8 cellular contexts compared by ENCODE assay signal in the genomic region with DNA sequence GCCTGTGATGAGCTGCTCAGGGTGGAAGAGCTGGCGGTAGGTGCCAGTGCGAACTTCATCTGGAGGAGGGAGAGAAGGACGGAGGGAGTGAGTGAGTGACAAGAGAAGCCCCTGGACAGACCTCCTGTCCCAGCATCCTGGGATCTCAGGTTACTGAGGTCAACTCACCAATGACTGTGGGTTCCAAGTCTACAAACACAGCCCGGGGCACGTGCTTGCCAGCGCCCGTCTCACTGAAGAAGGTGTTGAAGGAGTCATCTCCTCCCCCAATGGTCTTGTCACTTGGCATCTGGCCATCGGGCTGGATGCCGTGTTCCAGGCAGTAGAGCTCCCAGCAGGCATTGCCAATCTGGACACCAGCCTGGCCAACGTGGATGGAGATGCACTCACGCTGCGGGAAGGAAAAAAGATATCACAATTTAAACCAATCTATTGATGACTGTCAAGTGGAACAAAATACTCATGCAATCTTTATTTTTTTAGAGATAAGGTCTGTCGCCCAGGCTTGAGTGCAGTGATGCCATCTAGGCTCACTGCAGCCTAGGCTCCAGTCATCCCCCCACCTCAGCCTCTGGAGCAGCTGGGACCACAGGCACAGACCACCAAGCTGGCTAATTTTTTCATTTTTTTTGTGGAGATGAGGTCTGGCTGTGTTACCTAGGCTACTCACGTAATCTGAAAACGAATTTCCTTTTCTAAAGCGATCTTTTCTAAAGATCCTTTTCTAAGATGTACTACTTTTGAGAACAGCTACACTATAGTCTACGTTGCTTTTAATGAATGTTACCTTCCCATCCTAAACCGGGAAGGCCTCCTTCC. TPM values are rescaled to one million over a fixed set of nuclear protein-coding genes. Genes with fewer than 3 reads are reported as not detected.
A peak's percentile ranks its signal among the peaks of the same experiment; 100 is the strongest.
DNase-seq lines count a peak whose midpoint lies in the region; ATAC-seq and TF ChIP-seq lines count a peak whose summit lies in the region.

No MANE protein-coding gene starts in this region.

- no peaks in the 10 kb centered on the region for H3K27me3 ChIP-seq in aorta (ENCODE audit: control insufficient read depth in 1 of 2, insufficient read depth in 2 of 2, low read length in 1 of 2)

- peak; percentile 24 to 26 for DNase-seq in stimulated activated CD4-positive, alpha-beta T cell treated with anti-CD3 and anti-CD28 coated beads, Interleukin-2, amount 100 ng/mL, for 24 hours
- no peak for DNase-seq in stimulated activated CD4-positive, alpha-beta T cell treated with anti-CD3 and anti-CD28 coated beads, Interleukin-2, amount 100 ng/mL, for 48 hours
- DNase-seq in cardiac fibroblast (ENCODE audit: low read depth in 2 of 2), result no peak
- DNase-seq in aorta, result no peak
- no peak for DNase-seq in NCI-H1694 treated with DMSO at 0.1 percent for 48 hours (lab: John Stamatoyannopoulos, UW)
- DNase-seq in NCI-H2196 (lab: John Stamatoyannopoulos, UW; ENCODE audit: unreplicated experiment), result no peak

- H3K27ac ChIP-seq in mesodermal cell (ENCODE audit: low read depth, low read length, severe bottlenecking), result peak overlapping the region; percentile 97
- H3K27ac ChIP-seq in aorta (ENCODE audit: low read depth in 1 of 2, low read length in 2 of 2), result peak overlapping the region in 1 of 2 donors; percentile 46

- 64 to 69% methylated on average over 8 to 9 of the region's 18 CpGs for WGBS in mesodermal cell (ENCODE audit: insufficient coverage in 2 of 2), 2 experiments
- 34 to 35% methylated on average over 18 of the region's 18 CpGs for WGBS in aorta, 2 donors

- no peaks in the 10 kb centered on the region for H3K9me3 ChIP-seq in mesodermal cell (ENCODE audit: control insufficient read depth, low read length)
- H3K9me3 ChIP-seq in aorta (ENCODE audit: control insufficient read depth, low read length), result no peaks in the 10 kb centered on the region

- H3K4me3 ChIP-seq in cardiac fibroblast (replicated peaks in 1 of 2; ENCODE audit: low read depth in 2 of 2, low read length in 2 of 2) (peak overlapping the region; percentile 95 to 100), mesodermal cell (ENCODE audit: extremely low read depth, insufficient read depth, low read length, poor library complexity, severe bottlenecking) (peak overlapping the region; percentile 73), aorta (ENCODE audit: low read length in 2 of 2) (peak overlapping the region; percentile 69 to 98)

- ATAC-seq in aorta (ENCODE audit: low FRiP score) (no peak), GM19397 (IDR thresholded peaks at IDR 0.05; ENCODE audit: unreplicated experiment) (no peak)

- H3K4me1 ChIP-seq in mesodermal cell (ENCODE audit: control insufficient read depth, insufficient read depth, low read length, poor library complexity, severe bottlenecking) (no peaks in the 10 kb centered on the region), aorta (ENCODE audit: control insufficient read depth in 1 of 2, insufficient read depth in 2 of 2, low read length in 2 of 2) (no peaks in the 10 kb centered on the region)

- no peak for TF ChIP-seq CTCF in cardiac fibroblast (IDR thresholded peaks at IDR 0.05; ENCODE audit: low read depth, low read length)

- intact Hi-C loops in aorta (cut with DNase I), result loop anchor here (2.0 to 10.0 kb wide), 5 partner anchors 19 to 135 kb away; a partner anchor contains a TSS

- H3K36me3 ChIP-seq in mesodermal cell (ENCODE audit: control insufficient read depth, insufficient read depth, low read length), result peaks cover 34% of the 10 kb centered on the region
- H3K36me3 ChIP-seq in aorta (ENCODE audit: control insufficient read depth in 1 of 2, insufficient read depth in 2 of 2, low read length in 1 of 2), result peaks cover 0 to 4% of the 10 kb centered on the region in 2 donors

RNA-seq across cellular contexts. Expression of a gene that starts 1.7 kb away (rescaled TPM):
- polyA plus RNA-seq in mesodermal cell (2013, experiment 1 of 2), result 2,326 TPM
- 2,085 TPM for polyA plus RNA-seq in mesodermal cell (2013, experiment 2 of 2)
- total RNA-seq in aorta, result 100 to 1,000 TPM; 403 to 813 TPM
- polyA plus RNA-seq in aorta, result 100 to 1,000 TPM; 619 to 672 TPM

RNA-seq across cellular contexts. Expression of a gene that starts 18.9 kb away (rescaled TPM):
- 84.0 TPM for polyA plus RNA-seq in mesodermal cell (2013, experiment 1 of 2)
- polyA plus RNA-seq in mesodermal cell (2013, experiment 2 of 2), result 67.7 TPM
- 100 to 1,000 TPM in 1 of 2 donors, 10 to 100 TPM in 1; 69.2 to 104 TPM for total RNA-seq in aorta
- 100 to 1,000 TPM in 1 of 2 donors, 1 to 10 TPM in 1; 5.6 to 160 TPM for polyA plus RNA-seq in aorta

RNA-seq across cellular contexts. Expression of a gene that starts 34.9 kb away (rescaled TPM):
- polyA plus RNA-seq in mesodermal cell (2013, experiment 1 of 2), result 0.11 TPM
- 0.25 TPM for polyA plus RNA-seq in mesodermal cell (2013, experiment 2 of 2)
- total RNA-seq in aorta, result 1 to 10 TPM; 1.3 to 3.6 TPM
- polyA plus RNA-seq in aorta, result under 1 TPM in 1 of 2 donors, not detected in 1; 0.33 TPM

RNA-seq across cellular contexts. Expression of a gene that starts 59.3 kb away (rescaled TPM):
- 1,545 TPM for polyA plus RNA-seq in mesodermal cell (2013, experiment 1 of 2)
- 1,260 TPM for polyA plus RNA-seq in mesodermal cell (2013, experiment 2 of 2)
- 100 to 1,000 TPM; 148 to 253 TPM for total RNA-seq in aorta
- polyA plus RNA-seq in aorta, result 100 to 1,000 TPM; 102 to 172 TPM

RNA-seq across cellular contexts. Expression of a gene that starts 59.8 kb away (rescaled TPM):
- polyA plus RNA-seq in mesodermal cell (2013, experiment 1 of 2), result 4.6 TPM
- 4.5 TPM for polyA plus RNA-seq in mesodermal cell (2013, experiment 2 of 2)
- 1 to 10 TPM in 1 of 2 donors, under 1 TPM in 1; 0.55 to 1.1 TPM for total RNA-seq in aorta
- 1 to 10 TPM; 1.3 to 2.4 TPM for polyA plus RNA-seq in aorta

Comparison
In these comparisons a context has a peak if more than half of its experiments do, and no peak if none do; other contexts are left out.
1. DNase-seq: peak in stimulated activated CD4-positive, alpha-beta T cell treated with anti-CD3 and anti-CD28 coated beads, Interleukin-2, amount 100 ng/mL, for 24 hours (2 of 2); none in stimulated activated CD4-positive, alpha-beta T cell treated with anti-CD3 and anti-CD28 coated beads, Interleukin-2, amount 100 ng/mL, for 48 hours (0 of 2), cardiac fibroblast (0 of 2), aorta (0 of 2), NCI-H1694 treated with DMSO at 0.1 percent for 48 hours (single experiment) and NCI-H2196 (single experiment).
2. Peak in every context shown above with its lines, with median percentiles within 50 percentile points of each other: H3K4me3 ChIP-seq.